In genomic region chr16:30417447-30418349, GRCh38 we compare ENCODE assay signal across 8 cellular contexts. TPM values are rescaled to one million over a fixed set of nuclear protein-coding genes. Genes with fewer than 3 reads are reported as not detected.
A peak's percentile ranks its signal among the peaks of the same experiment; 100 is the strongest.
DNase-seq lines count a peak whose midpoint lies in the region; ATAC-seq, FAIRE-seq and TF ChIP-seq lines count a peak whose summit lies in the region.

No MANE protein-coding gene starts in this region.

- H3K4me2 ChIP-seq in GM12878 (ENCODE audit: control insufficient read depth, insufficient read depth): peak overlapping the region; percentile 82

- CTCF ChIA-PET in GM12878 (lab: Yijun Ruan, JAX): interaction anchor here (0.6 to 3.6 kb wide), 13 partner anchors 8 to 326 kb away, joined by 3 to 20 read pairs (median 5); partner anchors contain the start of genes CORO1A, DCTPP1, TBC1D10B and TBX6

- peaks cover 3 to 9% of the 10 kb centered on the region in 2 experiments for H3K36me3 ChIP-seq in GM12878 (ENCODE audit: control insufficient read depth in 2 of 2, insufficient read depth in 2 of 2, low read length in 1 of 2)
- H3K36me3 ChIP-seq in iPS DF 6.9 (ENCODE audit: control insufficient read depth, insufficient read depth, low read length): 0 out of 2 replicates have a peak, but pooled peaks cover 4% of the 10 kb centered on the region
- H3K36me3 ChIP-seq in gastrocnemius medialis: peaks cover 0 to 19% of the 10 kb centered on the region in 2 donors

- WGBS in GM12878 (ENCODE audit: insufficient coverage, insufficient replicate concordance, low lambda C conversion rate, missing lambda C conversion rate): 3% methylated on average over 120 of the region's 142 CpGs
- WGBS in iPS DF 6.9 (ENCODE audit: insufficient coverage, insufficient read length): no CpG with 5 or more reads among the region's 142 CpGs

- SMC1A ChIA-PET in GM12878 (lab: Charles Lee; ENCODE audit: uncharacterized antibody, unreplicated experiment): interaction anchor here (0.6 to 1.5 kb wide), 9 partner anchors 8 to 278 kb away, joined by 3 to 12 read pairs (median 5); partner anchors contain the start of genes DCTPP1, TBC1D10B and ZNF747

- TF ChIP-seq RAD21 in GM12878 (IDR thresholded peaks at IDR 0.05; ENCODE audit: insufficient read depth, low read depth, low read length): no peak

- RAD21 ChIA-PET in GM12878 (lab: Charles Lee; ENCODE audit: unreplicated experiment): interaction anchor here (0.6 to 2.0 kb wide), 21 partner anchors 8 to 352 kb away, joined by 3 to 17 read pairs (median 4); partner anchors contain the start of genes ALDOA, CORO1A, DCTPP1 and TBC1D10B

- H3K9ac ChIP-seq in GM12878 (ENCODE audit: control insufficient read depth, insufficient read depth, low read length): peak overlapping the region; percentile 60

- H3K27ac ChIP-seq in GM12878 (ENCODE audit: control insufficient read depth, insufficient read depth) (peak overlapping the region; percentile 47), iPS DF 6.9 (ENCODE audit: low read length) (no peak overlapping the region), gastrocnemius medialis (peak overlapping the region; percentile 93 to 99 (median 96))

- H3K79me2 ChIP-seq in GM12878 (ENCODE audit: control insufficient read depth, insufficient read depth, low read length): no peaks in the 10 kb centered on the region

- TF ChIP-seq POLR2A in GM12878 (IDR thresholded peaks at IDR 0.05; ENCODE audit: low read depth, low read length) (peak; percentile 84; the same call in 1 of the 2 replicates), gastrocnemius medialis (IDR thresholded peaks at IDR 0.05) (peak; percentile 63 to 73)

- BruUV-seq in GM12878 (replicated peaks; lab: Mats Ljungman, UMichigan): no TSS peak

- TF ChIP-seq EP300 in GM12878 (IDR thresholded peaks at IDR 0.05; ENCODE audit: borderline replicate concordance in 1 of 2, control insufficient read depth in 1 of 2, low read depth in 2 of 2, low read length in 2 of 2): peak in 1 of 2 experiments; percentile 33; a peak in 1 of 4 replicates

- H3K27me3 ChIP-seq in GM12878 (replicated peaks in 1 of 2; ENCODE audit: control insufficient read depth in 2 of 2, insufficient read depth in 2 of 2, low read length in 1 of 2): no peaks in the 10 kb centered on the region
- no peaks in the 10 kb centered on the region for H3K27me3 ChIP-seq in iPS DF 6.9 (ENCODE audit: control insufficient read depth, insufficient read depth, low read length)
- H3K27me3 ChIP-seq in gastrocnemius medialis: no peaks in the 10 kb centered on the region

- H3K9me3 ChIP-seq in GM12878 (replicated peaks; ENCODE audit: control insufficient read depth, insufficient read depth, low read length) (no peaks in the 10 kb centered on the region), iPS DF 6.9 (ENCODE audit: control insufficient read depth, insufficient read depth, low read length) (no peaks in the 10 kb centered on the region), gastrocnemius medialis (no peaks in the 10 kb centered on the region)

- ATAC-seq in GM12878 (peak; percentile 97), gastrocnemius medialis (peak; percentile 84 to 86), HG02973 (IDR thresholded peaks at IDR 0.05; ENCODE audit: unreplicated experiment) (no peak)

- peak; percentile 80 for FAIRE-seq in GM12878 (lab: Jason Lieb, UNC)

- peak overlapping the region; percentile 94 for H2AFZ ChIP-seq in GM12878 (ENCODE audit: control insufficient read depth, low read depth, low read length)

- POLR2A ChIA-PET in GM12878 (lab: Charles Lee): interaction anchor here (0.5 to 2.0 kb wide), 14 partner anchors 8 to 326 kb away, joined by 3 to 11 read pairs (median 4); partner anchors contain the start of genes DCTPP1, PRR14, SEPTIN1 and TBX6

- TF ChIP-seq CTCF in GM12878 (IDR thresholded peaks at IDR 0.05 in 2 of 3, conservative IDR thresholded peaks at IDR 0.05 in 1 of 3; ENCODE audit: control insufficient read depth in 2 of 3, extremely low read depth in 1 of 3, insufficient read depth in 1 of 3, low read depth in 3 of 3, low read length in 3 of 3) (peak in 2 of 3 experiments; percentile 29 to 33; a peak in 3 of 6 replicates), gastrocnemius medialis (IDR thresholded peaks at IDR 0.05 in 4 of 5, conservative IDR thresholded peaks at IDR 0.05 in 1 of 5) (peak; percentile 12 to 42 (median 37))

- H4K20me1 ChIP-seq in GM12878 (ENCODE audit: control insufficient read depth, insufficient read depth): no peaks in the 10 kb centered on the region

- H3K4me3 ChIP-seq in GM12878 (peak overlapping the region; percentile 69), iPS DF 6.9 (ENCODE audit: low read length) (peak overlapping the region; percentile 49; the same call in 1 of the 2 replicates), gastrocnemius medialis (peak overlapping the region; percentile 60 to 77 (median 66))

- DNase-seq in GM04504 (ENCODE audit: low read depth) (peak; percentile 76), HCEC 1CT (peak; percentile 51), NCI-H1048 (lab: John Stamatoyannopoulos, UW) (peak; percentile 85), T1000 (lab: John Stamatoyannopoulos, UW) (peak; percentile 69), GM12878 (ENCODE audit: low read depth, low spot score) (peak; percentile 84), iPS DF 6.9 (ENCODE audit: low read depth, low spot score) (peak; percentile 87), gastrocnemius medialis (peak; percentile 67 to 85)

- intact Hi-C loops in GM12878 (cut with micrococcal nuclease; ENCODE audit: unreplicated experiment): no loop called here
- intact Hi-C loops in gastrocnemius medialis (cut with DNase I; ENCODE audit: low total_unique reads): loop anchor here (10.0 kb wide), 1 partner anchor 353 kb away; the partner anchor contains the start of gene ALDOA

- H3K4me1 ChIP-seq in GM12878 (ENCODE audit: control insufficient read depth, insufficient read depth, low read length) (peaks cover 8% of the 10 kb centered on the region), iPS DF 6.9 (ENCODE audit: control insufficient read depth, insufficient read depth, low read length) (no peaks in the 10 kb centered on the region), gastrocnemius medialis (peaks cover 8 to 14% of the 10 kb centered on the region in 2 donors)

- in situ Hi-C loops in GM12878 (cut with MboI): no loop called here
- in situ Hi-C loops in gastrocnemius medialis (cut with MboI; ENCODE audit: low sequenced_read_pairs in 4 of 4): loop anchor here in 2 of 4 donors (25.0 kb wide), 2 partner anchors 305 to 355 kb away; partner anchors contain the start of genes ALDOA (in 1 of the 2), GDPD3 (in 1 of the 2) and MAPK3 (in 1 of the 2)

RNA-seq across cellular contexts. Expression of gene ZNF771, which starts 10.3 kb away (rescaled TPM):
- total RNA-seq in GM12878 (2013; cell fraction: nucleolus; rRNA removed): 5.1 and 6.2 TPM in 2 replicates
- total RNA-seq in GM12878 (2014; rRNA removed) (4.9 and 6.2 TPM in 2 replicates), GM12878 (2014; rRNA removed; fragmentation: Illumina TruSeq; extraction: Trizol) (1.7 and 2.2 TPM in 2 replicates), GM12878 (2021) (5.2 and 5.4 TPM in 2 replicates), gastrocnemius medialis (10 to 100 TPM; 16.7 to 34.1 (median 24.7) TPM)
- polyA plus RNA-seq in GM12878 (2011; ENCODE audit: low read depth): 0.71 TPM
- polyA plus RNA-seq in GM12878 (2011; rRNA removed) (1.9 and 2.3 TPM in 2 replicates), GM12878 (2014; fragmentation: Illumina TruSeq; extraction: Trizol) (0.62 and 1.0 TPM in 2 replicates), GM12878 (2014; fragmentation: Nextera tagmentation; extraction: Ambion mirVana) (1 to 10 TPM in 1 of 2 experiments, under 1 TPM in 1; 0.98 to 2.0 TPM), GM12878 (2014; rRNA removed) (5.1 and 6.9 TPM in 2 replicates), GM12878 (2016; fragmentation: Nextera tagmentation; extraction: Ambion mirVana) (1 to 10 TPM; 5.7 to 7.6 TPM)
- polyA plus RNA-seq in GM12878 (2011; cell fraction: cytosol; rRNA removed): 3.3 and 6.3 TPM in 2 replicates
- polyA plus RNA-seq in GM12878 (2011; cell fraction: nucleus; rRNA removed): 4.5 and 5.1 TPM in 2 replicates
- 1.7 and 1.9 TPM in 2 replicates for polyA plus RNA-seq in GM12878 (2012)
- polyA minus RNA-seq in GM12878 (2011; rRNA and poly(A)+ RNA removed): 3.1 and 3.5 TPM in 2 replicates
- 1.9 and 4.7 TPM in 2 replicates for polyA minus RNA-seq in GM12878 (2011; cell fraction: cytosol; rRNA and poly(A)+ RNA removed)
- polyA minus RNA-seq in GM12878 (2011; cell fraction: nucleus; rRNA and poly(A)+ RNA removed): 3.6 and 5.5 TPM in 2 replicates

RNA-seq across cellular contexts. Expression of gene DCTPP1, which starts 12.1 kb away (rescaled TPM):
- total RNA-seq in GM12878 (2013; cell fraction: nucleolus; rRNA removed): 7.6 and 7.8 TPM in 2 replicates
- total RNA-seq in GM12878 (2014; rRNA removed) (82.2 and 93.4 TPM in 2 replicates), GM12878 (2014; rRNA removed; fragmentation: Illumina TruSeq; extraction: Trizol) (64.3 and 72.1 TPM in 2 replicates), GM12878 (2021) (151 and 157 TPM in 2 replicates), gastrocnemius medialis (10 to 100 TPM; 11.8 to 32.6 (median 17.8) TPM)
- polyA plus RNA-seq in GM12878 (2011; ENCODE audit: low read depth): 46.9 TPM
- polyA plus RNA-seq in GM12878 (2011; rRNA removed) (142 and 183 TPM in 2 replicates), GM12878 (2014; fragmentation: Illumina TruSeq; extraction: Trizol) (88.1 and 117 TPM in 2 replicates), GM12878 (2014; fragmentation: Nextera tagmentation; extraction: Ambion mirVana) (100 to 1,000 TPM in 1 of 2 experiments, 10 to 100 TPM in 1; 76.6 to 162 TPM), GM12878 (2014; rRNA removed) (173 and 179 TPM in 2 replicates), GM12878 (2016; fragmentation: Nextera tagmentation; extraction: Ambion mirVana) (100 to 1,000 TPM; 255 to 266 TPM)
- 179 and 225 TPM in 2 replicates for polyA plus RNA-seq in GM12878 (2011; cell fraction: cytosol; rRNA removed)
- 72.2 and 89.4 TPM in 2 replicates for polyA plus RNA-seq in GM12878 (2011; cell fraction: nucleus; rRNA removed)
- 52.7 and 68.5 TPM in 2 replicates for polyA plus RNA-seq in GM12878 (2012)
- 47.4 and 64.3 TPM in 2 replicates for polyA minus RNA-seq in GM12878 (2011; rRNA and poly(A)+ RNA removed)
- polyA minus RNA-seq in GM12878 (2011; cell fraction: cytosol; rRNA and poly(A)+ RNA removed): 30.2 and 34.3 TPM in 2 replicates
- 10.6 and 17.2 TPM in 2 replicates for polyA minus RNA-seq in GM12878 (2011; cell fraction: nucleus; rRNA and poly(A)+ RNA removed)

RNA-seq across cellular contexts. Expression of gene ZNF48, which starts 22.5 kb away (rescaled TPM):
- total RNA-seq in GM12878 (2013; cell fraction: nucleolus; rRNA removed): 11.9 and 12.6 TPM in 2 replicates
- total RNA-seq in GM12878 (2014; rRNA removed) (10.5 and 10.6 TPM in 2 replicates), GM12878 (2014; rRNA removed; fragmentation: Illumina TruSeq; extraction: Trizol) (6.4 and 6.6 TPM in 2 replicates), GM12878 (2021) (11.1 and 12.0 TPM in 2 replicates), gastrocnemius medialis (10 to 100 TPM in 2 of 4 donors, 1 to 10 TPM in 2; 4.4 to 12.7 (median 8.7) TPM)
- 2.0 TPM for polyA plus RNA-seq in GM12878 (2011; ENCODE audit: low read depth)
- polyA plus RNA-seq in GM12878 (2011; rRNA removed) (3.2 and 4.0 TPM in 2 replicates), GM12878 (2014; fragmentation: Illumina TruSeq; extraction: Trizol) (1.3 and 4.5 TPM in 2 replicates), GM12878 (2014; fragmentation: Nextera tagmentation; extraction: Ambion mirVana) (1 to 10 TPM in 1 of 2 experiments, under 1 TPM in 1; 0.14 to 1.0 TPM), GM12878 (2014; rRNA removed) (7.0 and 8.6 TPM in 2 replicates), GM12878 (2016; fragmentation: Nextera tagmentation; extraction: Ambion mirVana) (1 to 10 TPM in 1 of 2 experiments, under 1 TPM in 1; 0.88 to 1.2 TPM)
- 5.7 and 5.9 TPM in 2 replicates for polyA plus RNA-seq in GM12878 (2011; cell fraction: cytosol; rRNA removed)
- 7.3 and 8.5 TPM in 2 replicates for polyA plus RNA-seq in GM12878 (2011; cell fraction: nucleus; rRNA removed)
- 3.8 and 4.6 TPM in 2 replicates for polyA plus RNA-seq in GM12878 (2012)
- 5.3 and 8.5 TPM in 2 replicates for polyA minus RNA-seq in GM12878 (2011; rRNA and poly(A)+ RNA removed)
- 2.8 and 3.8 TPM in 2 replicates for polyA minus RNA-seq in GM12878 (2011; cell fraction: cytosol; rRNA and poly(A)+ RNA removed)
- polyA minus RNA-seq in GM12878 (2011; cell fraction: nucleus; rRNA and poly(A)+ RNA removed): 4.7 and 6.3 TPM in 2 replicates

RNA-seq across cellular contexts. Expression of gene SEPHS2, which starts 28.0 kb away (rescaled TPM):
- total RNA-seq in GM12878 (2013; cell fraction: nucleolus; rRNA removed): 4.6 and 5.1 TPM in 2 replicates
- 33.5 and 40.8 TPM in 2 replicates for total RNA-seq in GM12878 (2014; rRNA removed)
- total RNA-seq in GM12878 (2014; rRNA removed; fragmentation: Illumina TruSeq; extraction: Trizol): 36.3 and 38.9 TPM in 2 replicates
- 85.9 and 86.2 TPM in 2 replicates for total RNA-seq in GM12878 (2021)
- polyA plus RNA-seq in GM12878 (2011; ENCODE audit: low read depth): 46.2 TPM
- 94.3 and 102 TPM in 2 replicates for polyA plus RNA-seq in GM12878 (2011; rRNA removed)
- polyA plus RNA-seq in GM12878 (2011; cell fraction: cytosol; rRNA removed): 64.9 and 80.5 TPM in 2 replicates
- polyA plus RNA-seq in GM12878 (2011; cell fraction: nucleus; rRNA removed): 68.9 and 74.4 TPM in 2 replicates
- polyA plus RNA-seq in GM12878 (2012): 46.0 and 51.9 TPM in 2 replicates
- 69.9 and 80.6 TPM in 2 replicates for polyA plus RNA-seq in GM12878 (2014; fragmentation: Illumina TruSeq; extraction: Trizol)
- 10 to 100 TPM; 21.6 to 37.4 TPM for polyA plus RNA-seq in GM12878 (2014; fragmentation: Nextera tagmentation; extraction: Ambion mirVana)
- polyA plus RNA-seq in GM12878 (2014; rRNA removed): 76.4 and 76.5 TPM in 2 replicates
- polyA plus RNA-seq in GM12878 (2016; fragmentation: Nextera tagmentation; extraction: Ambion mirVana): 10 to 100 TPM; 75.9 to 99.8 TPM
- 74.6 and 82.6 TPM in 2 replicates for polyA minus RNA-seq in GM12878 (2011; rRNA and poly(A)+ RNA removed)
- polyA minus RNA-seq in GM12878 (2011; cell fraction: cytosol; rRNA and poly(A)+ RNA removed): 21.4 and 26.2 TPM in 2 replicates
- polyA minus RNA-seq in GM12878 (2011; cell fraction: nucleus; rRNA and poly(A)+ RNA removed): 38.2 and 47.7 TPM in 2 replicates
- total RNA-seq in gastrocnemius medialis: 10 to 100 TPM; 23.7 to 29.5 (median 27.4) TPM

RNA-seq across cellular contexts. Expression of gene SEPTIN1, which starts 35.3 kb away (rescaled TPM):
- 58.7 and 62.2 TPM in 2 replicates for total RNA-seq in GM12878 (2013; cell fraction: nucleolus; rRNA removed)
- total RNA-seq in GM12878 (2014; rRNA removed): 85.4 and 89.7 TPM in 2 replicates
- 47.7 and 52.6 TPM in 2 replicates for total RNA-seq in GM12878 (2014; rRNA removed; fragmentation: Illumina TruSeq; extraction: Trizol)
- total RNA-seq in GM12878 (2021): 124 and 125 TPM in 2 replicates
- polyA plus RNA-seq in GM12878 (2011; ENCODE audit: low read depth): 39.5 TPM
- 42.5 and 62.5 TPM in 2 replicates for polyA plus RNA-seq in GM12878 (2011; rRNA removed)
- polyA plus RNA-seq in GM12878 (2011; cell fraction: cytosol; rRNA removed): 104 and 113 TPM in 2 replicates
- polyA plus RNA-seq in GM12878 (2011; cell fraction: nucleus; rRNA removed): 234 and 279 TPM in 2 replicates
- 90.6 and 97.1 TPM in 2 replicates for polyA plus RNA-seq in GM12878 (2012)
- 85.0 and 130 TPM in 2 replicates for polyA plus RNA-seq in GM12878 (2014; fragmentation: Illumina TruSeq; extraction: Trizol)
- polyA plus RNA-seq in GM12878 (2014; fragmentation: Nextera tagmentation; extraction: Ambion mirVana): 10 to 100 TPM in 1 of 2 experiments, 1 to 10 TPM in 1; 2.8 to 16.0 TPM
- 98.4 and 124 TPM in 2 replicates for polyA plus RNA-seq in GM12878 (2014; rRNA removed)
- 100 to 1,000 TPM; 147 to 153 TPM for polyA plus RNA-seq in GM12878 (2016; fragmentation: Nextera tagmentation; extraction: Ambion mirVana)
- polyA minus RNA-seq in GM12878 (2011; rRNA and poly(A)+ RNA removed): 45.6 and 80.6 TPM in 2 replicates
- 16.0 and 19.1 TPM in 2 replicates for polyA minus RNA-seq in GM12878 (2011; cell fraction: cytosol; rRNA and poly(A)+ RNA removed)
- 27.7 and 42.4 TPM in 2 replicates for polyA minus RNA-seq in GM12878 (2011; cell fraction: nucleus; rRNA and poly(A)+ RNA removed)
- total RNA-seq in gastrocnemius medialis: under 1 TPM in 1 of 4 donors, not detected in 3; 0.65 TPM
